16 cellular contexts compared by ENCODE assay signal in genomic region chr15:42358141-42358540, GRCh38. TPM values are rescaled to one million over a fixed set of nuclear protein-coding genes. Genes with fewer than 3 reads are reported as not detected.
DNase-seq lines count a peak whose midpoint lies in the region; ATAC-seq lines count a peak whose summit lies in the region.
"Had no signal": no experiment of that assay in that cellular context is flagged by ENCODE, and none has a peak within 500 bp of the region (broad histone marks: within the 10 kb centered on the region; RNA-seq: fewer than 3 reads in every experiment).

No MANE protein-coding gene starts in this region.

- peak overlapping the region in 2 of 3 donors; percentile 7 to 42 for H3K9ac ChIP-seq in skeletal muscle tissue (ENCODE audit: low read depth in 1 of 3, low read length in 3 of 3)
- H3K9ac ChIP-seq: BLaER1 had no signal

- H3K27ac ChIP-seq in skeletal muscle tissue (ENCODE audit: low read depth, low read length), result peak overlapping the region; percentile 98
- H3K27ac ChIP-seq: 22Rv1, BLaER1 had no signal

- ATAC-seq in GM19397 (IDR thresholded peaks at IDR 0.05; ENCODE audit: unreplicated experiment), result no peak
- ATAC-seq in GM21447 (IDR thresholded peaks at IDR 0.05; ENCODE audit: unreplicated experiment), result no peak
- ATAC-seq: GM12878 had no signal

- H3K27me3 ChIP-seq in skeletal muscle tissue (ENCODE audit: control insufficient read depth in 3 of 3, insufficient read depth in 3 of 3, low read length in 3 of 3), result no peaks in the 10 kb centered on the region
- H3K27me3 ChIP-seq: BLaER1 had no signal

- peaks cover 8 to 38% (median 26%) of the 10 kb centered on the region in 3 donors for H3K4me1 ChIP-seq in skeletal muscle tissue (ENCODE audit: control insufficient read depth in 3 of 3, insufficient read depth in 3 of 3, low read length in 3 of 3)
- H3K4me1 ChIP-seq: BLaER1, Caco-2 had no signal

- H3K36me3 ChIP-seq in skeletal muscle tissue (ENCODE audit: control insufficient read depth in 3 of 3, insufficient read depth in 3 of 3, low read length in 3 of 3), result peaks cover 6 to 13% (median 11%) of the 10 kb centered on the region in 3 donors
- H3K36me3 ChIP-seq: HAP-1 had no signal

- DNase-seq in DMS79 treated with DMSO at 0.1 percent for 48 hours (lab: John Stamatoyannopoulos, UW), result peak; percentile 1
- DNase-seq in DMS79 (lab: John Stamatoyannopoulos, UW), result no peak
- peak; percentile 5 for DNase-seq in NCI-H510A (lab: John Stamatoyannopoulos, UW)
- peak; percentile 4 for DNase-seq in left kidney (ENCODE audit: low read depth, low spot score)
- DNase-seq in stimulated activated naive CD4-positive, alpha-beta T cell treated with Interleukin-2 at 50 U/mL for 16 hours (lab: John Stamatoyannopoulos, UW), result no peak
- DNase-seq: Caco-2; CD8-positive, alpha-beta memory T cell; GOT3; HFFc6 had no signal

- no peaks in the 10 kb centered on the region for H3K9me3 ChIP-seq in skeletal muscle tissue (ENCODE audit: control insufficient read depth in 3 of 3, low read length in 3 of 3)
- H3K9me3 ChIP-seq: BLaER1, Caco-2, HAP-1 had no signal

- H3K4me3 ChIP-seq in skeletal muscle tissue (ENCODE audit: low read length in 3 of 3), result peak overlapping the region in 2 of 3 donors; percentile 30 to 76
- H3K4me3 ChIP-seq: BLaER1, GM12878, HAP-1 had no signal

RNA-seq across cellular contexts. Expression of gene CAPN3, which starts 1.2 kb away (rescaled TPM):
- 675 TPM for total RNA-seq in skeletal muscle tissue

Comparison
In these comparisons a context has a peak if more than half of its experiments do, and no peak if none do; other contexts are left out.
1. DNase-seq: peak in DMS79 treated with DMSO at 0.1 percent for 48 hours (single experiment), NCI-H510A (single experiment) and left kidney (single experiment); none in DMS79 (single experiment) and stimulated activated naive CD4-positive, alpha-beta T cell treated with Interleukin-2 at 50 U/mL for 16 hours (single experiment).